In genomic region chr17:59145571-59146096, GRCh38 we compare ENCODE assay signal across 1 cellular context.
TF ChIP-seq lines count a peak whose summit lies in the region.

No MANE protein-coding gene starts in this region.

TF ChIP-seq in HepG2, 621 proteins besides CTCF, POLR2A, EP300 and RAD21:
- no peak for TF ChIP-seq ZBTB10 (CRISPR knock-in tag; IDR thresholded peaks at IDR 0.05; ENCODE audit: borderline replicate concordance)
- TF ChIP-seq ZMYM4 (CRISPR knock-in tag; IDR thresholded peaks at IDR 0.05): peak; percentile 60
- TF ChIP-seq DRAP1 (CRISPR knock-in tag; IDR thresholded peaks at IDR 0.05): no peak
- TF ChIP-seq SYNCRIP (IDR thresholded peaks at IDR 0.05; ENCODE audit: insufficient read depth, low read depth, low read length): no peak
- no peak for TF ChIP-seq MYPOP (CRISPR knock-in tag; IDR thresholded peaks at IDR 0.05)
- TF ChIP-seq POLR2AphosphoS2 (IDR thresholded peaks at IDR 0.05; ENCODE audit: low read depth, low read length): no peak
- TF ChIP-seq ZNF282 (IDR thresholded peaks at IDR 0.05; ENCODE audit: partially characterized antibody): no peak
- no peak for TF ChIP-seq HMG20B (CRISPR knock-in tag; conservative IDR thresholded peaks at IDR 0.05)
- TF ChIP-seq ZMYM2 (CRISPR knock-in tag; IDR thresholded peaks at IDR 0.05): peak; percentile 23; the same call in 1 of the 2 replicates
- TF ChIP-seq, protein P1, sequence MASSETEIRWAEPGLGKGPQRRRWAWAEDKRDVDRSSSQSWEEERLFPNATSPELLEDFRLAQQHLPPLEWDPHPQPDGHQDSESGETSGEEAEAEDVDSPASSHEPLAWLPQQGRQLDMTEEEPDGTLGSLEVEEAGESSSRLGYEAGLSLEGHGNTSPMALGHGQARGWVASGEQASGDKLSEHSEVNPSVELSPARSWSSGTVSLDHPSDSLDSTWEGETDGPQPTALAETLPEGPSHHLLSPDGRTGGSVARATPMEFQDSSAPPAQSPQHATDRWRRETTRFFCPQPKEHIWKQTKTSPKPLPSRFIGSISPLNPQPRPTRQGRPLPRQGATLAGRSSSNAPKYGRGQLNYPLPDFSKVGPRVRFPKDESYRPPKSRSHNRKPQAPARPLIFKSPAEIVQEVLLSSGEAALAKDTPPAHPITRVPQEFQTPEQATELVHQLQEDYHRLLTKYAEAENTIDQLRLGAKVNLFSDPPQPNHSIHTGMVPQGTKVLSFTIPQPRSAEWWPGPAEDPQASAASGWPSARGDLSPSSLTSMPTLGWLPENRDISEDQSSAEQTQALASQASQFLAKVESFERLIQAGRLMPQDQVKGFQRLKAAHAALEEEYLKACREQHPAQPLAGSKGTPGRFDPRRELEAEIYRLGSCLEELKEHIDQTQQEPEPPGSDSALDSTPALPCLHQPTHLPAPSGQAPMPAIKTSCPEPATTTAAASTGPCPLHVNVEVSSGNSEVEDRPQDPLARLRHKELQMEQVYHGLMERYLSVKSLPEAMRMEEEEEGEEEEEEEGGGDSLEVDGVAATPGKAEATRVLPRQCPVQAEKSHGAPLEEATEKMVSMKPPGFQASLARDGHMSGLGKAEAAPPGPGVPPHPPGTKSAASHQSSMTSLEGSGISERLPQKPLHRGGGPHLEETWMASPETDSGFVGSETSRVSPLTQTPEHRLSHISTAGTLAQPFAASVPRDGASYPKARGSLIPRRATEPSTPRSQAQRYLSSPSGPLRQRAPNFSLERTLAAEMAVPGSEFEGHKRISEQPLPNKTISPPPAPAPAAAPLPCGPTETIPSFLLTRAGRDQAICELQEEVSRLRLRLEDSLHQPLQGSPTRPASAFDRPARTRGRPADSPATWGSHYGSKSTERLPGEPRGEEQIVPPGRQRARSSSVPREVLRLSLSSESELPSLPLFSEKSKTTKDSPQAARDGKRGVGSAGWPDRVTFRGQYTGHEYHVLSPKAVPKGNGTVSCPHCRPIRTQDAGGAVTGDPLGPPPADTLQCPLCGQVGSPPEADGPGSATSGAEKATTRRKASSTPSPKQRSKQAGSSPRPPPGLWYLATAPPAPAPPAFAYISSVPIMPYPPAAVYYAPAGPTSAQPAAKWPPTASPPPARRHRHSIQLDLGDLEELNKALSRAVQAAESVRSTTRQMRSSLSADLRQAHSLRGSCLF (CRISPR knock-in tag; IDR thresholded peaks at IDR 0.05; ENCODE audit: borderline replicate concordance): no peak
- peak; percentile 59; the same call in 1 of the 2 replicates for TF ChIP-seq ZMYM3 (CRISPR knock-in tag; IDR thresholded peaks at IDR 0.05)
- no peak for TF ChIP-seq ZNF44 (CRISPR knock-in tag; IDR thresholded peaks at IDR 0.05)
- TF ChIP-seq HES4 (CRISPR knock-in tag; IDR thresholded peaks at IDR 0.05; ENCODE audit: borderline replicate concordance): no peak
- TF ChIP-seq RFX5 (IDR thresholded peaks at IDR 0.05; ENCODE audit: low read depth, low read length): no peak
- TF ChIP-seq ZNF770 (CRISPR knock-in tag; IDR thresholded peaks at IDR 0.05): peak; percentile 95
- peak; percentile 72 for TF ChIP-seq GFI1 (CRISPR knock-in tag; IDR thresholded peaks at IDR 0.05; ENCODE audit: borderline replicate concordance)
- no peak for TF ChIP-seq ZNF383 (CRISPR knock-in tag; IDR thresholded peaks at IDR 0.05; ENCODE audit: borderline replicate concordance)
- no peak for TF ChIP-seq ATM (IDR thresholded peaks at IDR 0.05; ENCODE audit: borderline replicate concordance)
- no peak for TF ChIP-seq NFYB (CRISPR knock-in tag; IDR thresholded peaks at IDR 0.05)
- no peak for TF ChIP-seq ZNF432 (CRISPR knock-in tag; IDR thresholded peaks at IDR 0.05; ENCODE audit: borderline replicate concordance)
- no peak for TF ChIP-seq ZNF773 (CRISPR knock-in tag; IDR thresholded peaks at IDR 0.05; ENCODE audit: borderline replicate concordance)
- peak; percentile 24; the same call in 1 of the 2 replicates for TF ChIP-seq HNF4A (CRISPR knock-in tag; IDR thresholded peaks at IDR 0.05)
- TF ChIP-seq NFATC3 (CRISPR knock-in tag; IDR thresholded peaks at IDR 0.05): no peak
- TF ChIP-seq CEBPB (IDR thresholded peaks at IDR 0.05; ENCODE audit: borderline replicate concordance, low read depth, low read length): peak; percentile 21; the same call in 1 of the 2 replicates
- TF ChIP-seq POGZ (CRISPR knock-in tag; IDR thresholded peaks at IDR 0.05): no peak
- TF ChIP-seq SAP130 (CRISPR knock-in tag; IDR thresholded peaks at IDR 0.05; ENCODE audit: low read depth): no peak
- TF ChIP-seq NR2C2 (CRISPR knock-in tag; IDR thresholded peaks at IDR 0.05; ENCODE audit: borderline replicate concordance): peak; percentile 39; the same call in 1 of the 2 replicates
- TF ChIP-seq ZC3H13 (CRISPR knock-in tag; IDR thresholded peaks at IDR 0.05): no peak
- TF ChIP-seq NR0B2 (CRISPR knock-in tag; IDR thresholded peaks at IDR 0.05): no peak
- TF ChIP-seq HIC2 (CRISPR knock-in tag; IDR thresholded peaks at IDR 0.05; ENCODE audit: low read depth): no peak
- no peak for TF ChIP-seq NRL (CRISPR knock-in tag; IDR thresholded peaks at IDR 0.05; ENCODE audit: borderline replicate concordance)
- no peak for TF ChIP-seq THYN1 (CRISPR knock-in tag; IDR thresholded peaks at IDR 0.05; ENCODE audit: borderline replicate concordance, low read depth)
- TF ChIP-seq ZNF274 (CRISPR knock-in tag; IDR thresholded peaks at IDR 0.05): no peak
- TF ChIP-seq ZNF382 (CRISPR knock-in tag; IDR thresholded peaks at IDR 0.05; ENCODE audit: borderline replicate concordance): no peak
- TF ChIP-seq CREB3 (CRISPR knock-in tag; IDR thresholded peaks at IDR 0.05): no peak
- TF ChIP-seq ZNF614 (CRISPR knock-in tag; IDR thresholded peaks at IDR 0.05; ENCODE audit: borderline replicate concordance): no peak
- TF ChIP-seq NR2F6 (IDR thresholded peaks at IDR 0.05): peak; percentile 53
- TF ChIP-seq NR2F6 (CRISPR knock-in tag; IDR thresholded peaks at IDR 0.05): peak; percentile 57; the same call in 1 of the 2 replicates
- TF ChIP-seq SMC3 (IDR thresholded peaks at IDR 0.05; ENCODE audit: low read length): no peak
- TF ChIP-seq CREBL2 (CRISPR knock-in tag; IDR thresholded peaks at IDR 0.05; ENCODE audit: borderline replicate concordance): no peak
- TF ChIP-seq, protein P2, sequence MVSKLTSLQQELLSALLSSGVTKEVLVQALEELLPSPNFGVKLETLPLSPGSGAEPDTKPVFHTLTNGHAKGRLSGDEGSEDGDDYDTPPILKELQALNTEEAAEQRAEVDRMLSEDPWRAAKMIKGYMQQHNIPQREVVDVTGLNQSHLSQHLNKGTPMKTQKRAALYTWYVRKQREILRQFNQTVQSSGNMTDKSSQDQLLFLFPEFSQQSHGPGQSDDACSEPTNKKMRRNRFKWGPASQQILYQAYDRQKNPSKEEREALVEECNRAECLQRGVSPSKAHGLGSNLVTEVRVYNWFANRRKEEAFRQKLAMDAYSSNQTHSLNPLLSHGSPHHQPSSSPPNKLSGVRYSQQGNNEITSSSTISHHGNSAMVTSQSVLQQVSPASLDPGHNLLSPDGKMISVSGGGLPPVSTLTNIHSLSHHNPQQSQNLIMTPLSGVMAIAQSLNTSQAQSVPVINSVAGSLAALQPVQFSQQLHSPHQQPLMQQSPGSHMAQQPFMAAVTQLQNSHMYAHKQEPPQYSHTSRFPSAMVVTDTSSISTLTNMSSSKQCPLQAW (CRISPR knock-in tag; IDR thresholded peaks at IDR 0.05): 0 out of 2 replicates have a peak, but pooled peaks have one; percentile 18
